1 cellular context compared by ENCODE assay signal in genomic region chr7:50960621-50961310, GRCh38.
TF ChIP-seq lines count a peak whose summit lies in the region.

No MANE protein-coding gene starts in this region.

TF ChIP-seq in K562, 482 proteins besides CTCF, POLR2A, EP300 and RAD21:
- TF ChIP-seq ATF3 (IDR thresholded peaks at IDR 0.05): 0 out of 2 replicates have a peak, but pooled peaks have one; percentile 14
- no peak for TF ChIP-seq ATF3 (CRISPR knock-in tag; conservative IDR thresholded peaks at IDR 0.05)
- no peak for TF ChIP-seq PHF21A (IDR thresholded peaks at IDR 0.05; ENCODE audit: borderline replicate concordance, low read depth)
- peak; percentile 15; the same call in 1 of the 2 replicates for TF ChIP-seq ATF7 (IDR thresholded peaks at IDR 0.05)
